In the genomic region with DNA sequence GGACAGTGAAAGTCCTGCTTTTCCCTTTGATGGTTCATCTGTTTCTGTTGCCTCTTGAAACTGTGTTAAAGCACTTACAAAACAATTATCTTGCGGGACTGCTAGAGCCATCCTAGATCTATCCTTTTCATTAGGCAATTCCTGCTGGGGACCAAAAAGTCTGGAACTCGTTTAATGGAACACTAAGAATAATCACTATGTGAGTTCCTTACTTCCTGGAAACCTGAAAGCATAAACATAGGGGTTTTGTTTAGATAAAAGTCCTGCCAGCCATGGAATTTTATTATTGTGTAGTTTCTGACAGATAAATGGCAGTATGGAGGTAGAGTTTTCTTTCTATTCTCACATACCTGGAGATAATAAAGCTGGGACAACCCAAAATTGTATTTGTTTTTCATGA, we compare ENCODE assay signal across 8 cellular contexts.
"Had no signal": no experiment of that assay in that cellular context is flagged by ENCODE, and none has a peak within 500 bp of the region (broad histone marks: within the 10 kb centered on the region; RNA-seq: fewer than 3 reads in every experiment).

No MANE protein-coding gene starts in this region.

- ATAC-seq: K562 had no signal

- H3K4me3 Mint-ChIP-seq: H9 had no signal

- DNase-seq: GOT3, H9, HCEC 1CT, IMR-90, KG1 had no signal

- H3K9me3 Mint-ChIP-seq: H9 had no signal

- H3K4me3 ChIP-seq: K562 had no signal

- H3K27ac Mint-ChIP-seq: H9 had no signal

- FAIRE-seq: H54, HTR-8/SVneo, K562 had no signal
